21 cellular contexts compared by ENCODE assay signal in the genomic region with DNA sequence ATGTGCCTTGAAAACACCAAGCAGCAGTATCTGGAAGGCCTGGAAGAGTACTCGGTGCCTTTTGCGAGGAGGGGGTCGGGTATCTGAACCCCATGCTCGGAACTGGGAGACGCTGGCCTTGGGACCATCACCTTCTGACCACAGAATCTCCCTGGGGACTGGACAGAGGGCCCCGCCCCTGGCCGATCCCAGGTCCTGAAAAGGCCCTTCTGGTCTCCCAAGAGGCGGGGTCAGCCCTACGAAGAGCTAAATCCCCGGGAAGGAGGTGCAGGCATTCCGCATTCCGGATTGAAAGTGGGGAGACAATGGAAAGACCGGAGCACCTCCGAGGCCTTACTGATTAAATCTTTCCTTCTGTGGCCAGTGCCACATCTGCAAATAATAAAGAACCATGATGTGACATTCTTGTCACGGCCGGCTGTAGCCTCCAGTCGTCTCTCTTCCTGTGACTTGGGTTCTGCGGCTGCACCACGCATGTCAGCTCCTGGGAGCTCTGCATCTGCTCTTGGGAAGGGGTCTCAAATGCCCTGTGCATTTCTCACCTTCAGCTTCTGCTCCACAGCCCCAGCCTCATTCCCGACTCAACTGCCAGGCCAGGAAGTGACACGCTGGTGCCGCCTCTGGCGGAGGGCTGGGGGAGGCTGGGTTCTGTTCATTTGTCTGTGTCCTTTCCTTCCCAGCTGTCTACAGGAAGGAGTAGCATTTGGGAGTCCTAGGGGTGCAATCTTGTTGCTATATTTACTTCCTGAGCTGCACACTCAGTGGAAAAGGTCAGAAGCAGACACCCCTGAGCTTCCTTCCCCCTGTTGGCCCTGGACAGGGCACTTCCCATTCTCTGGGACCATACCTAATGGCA.
DNase-seq lines count a peak whose midpoint lies in the region; ATAC-seq, FAIRE-seq and TF ChIP-seq lines count a peak whose summit lies in the region.
"Had no signal": no experiment of that assay in that cellular context is flagged by ENCODE, and none has a peak within 500 bp of the region (broad histone marks: within the 10 kb centered on the region; RNA-seq: fewer than 3 reads in every experiment).

No MANE protein-coding gene starts in this region.

- no peak overlapping the region for H3K4me3 Mint-ChIP-seq in astrocyte (ENCODE audit: unreplicated experiment)
- H3K4me3 Mint-ChIP-seq: activated CD4-positive, alpha-beta T cell treated with anti-CD3 and anti-CD28 coated beads for 36 hours; B cell had no signal

- H3K27me3 Mint-ChIP-seq in astrocyte (ENCODE audit: low read depth, unreplicated experiment): peaks cover 3% of the 10 kb centered on the region
- H3K27me3 Mint-ChIP-seq: activated CD4-positive, alpha-beta T cell treated with anti-CD3 and anti-CD28 coated beads for 36 hours; B cell had no signal

- no peaks in the 10 kb centered on the region for H4K20me1 ChIP-seq in astrocyte (ENCODE audit: insufficient read depth, low read length)

- in situ Hi-C loops in KBM-7 (cut with MboI; ENCODE audit: low pct_unique_long_range_greater_than_20kb, low sequenced_read_pairs): no loop called here

- FAIRE-seq in astrocyte (lab: Jason Lieb, UNC) (no peak), kidney (lab: Jason Lieb, UNC) (no peak)
- FAIRE-seq: endothelial cell of umbilical vein, GM12878 had no signal

- no peak for ATAC-seq in GM21447 (IDR thresholded peaks at IDR 0.05; ENCODE audit: unreplicated experiment)
- ATAC-seq: activated CD4-positive, alpha-beta T cell treated with anti-CD3 and anti-CD28 coated beads for 36 hours; GM12878 had no signal

- H3K4me1 ChIP-seq in astrocyte (ENCODE audit: insufficient read depth, low read length) (no peaks in the 10 kb centered on the region), kidney (ENCODE audit: control insufficient read depth in 1 of 2, insufficient read depth in 1 of 2, low read depth in 1 of 2, low read length in 2 of 2) (no peaks in the 10 kb centered on the region), skeletal muscle tissue (ENCODE audit: control insufficient read depth in 3 of 3, insufficient read depth in 3 of 3, low read length in 3 of 3) (peaks cover 0 to 2% (median 0%) of the 10 kb centered on the region in 3 donors)
- H3K4me1 ChIP-seq: SJCRH30 had no signal

- peak overlapping the region; percentile 9 for H2AFZ ChIP-seq in astrocyte (ENCODE audit: low read depth, low read length)

- peak; percentile 12 for DNase-seq in KBM-7
- DNase-seq in astrocyte (ENCODE audit: low read depth): no peak
- peak; percentile 66 for DNase-seq in kidney
- DNase-seq in stimulated activated CD4-positive, alpha-beta T cell treated with anti-CD3 and anti-CD28 coated beads, Interleukin-2, amount 100 ng/mL, for 48 hours: no peak
- DNase-seq in middle frontal gyrus (ENCODE audit: extremely low spot score, low spot score): no peak
- DNase-seq: activated CD4-positive, alpha-beta T cell treated with anti-CD3 and anti-CD28 coated beads for 36 hours; activated naive CD4-positive, alpha-beta T cell treated with anti-CD3 and anti-CD28 coated beads, Interleukin-2, amount 50 U/mL, for 16 hours; GF-D8; Karpas-422; left cardiac atrium; NCI-H1092 treated with DMSO at 0.1 percent for 48 hours; NCI-H2107; NCI-H524 treated with DMSO at 0.1 percent for 48 hours; SJCRH30; T1000 had no signal

- H3K27ac Mint-ChIP-seq in astrocyte (ENCODE audit: unreplicated experiment): no peak overlapping the region
- H3K27ac Mint-ChIP-seq: activated CD4-positive, alpha-beta T cell treated with anti-CD3 and anti-CD28 coated beads for 36 hours; B cell had no signal

- H3K9me3 ChIP-seq in astrocyte (ENCODE audit: insufficient read depth, low read depth, low read length) (no peaks in the 10 kb centered on the region), kidney (ENCODE audit: control insufficient read depth in 1 of 2, low read length in 2 of 2) (no peaks in the 10 kb centered on the region), skeletal muscle tissue (ENCODE audit: control insufficient read depth in 3 of 3, low read length in 3 of 3) (no peaks in the 10 kb centered on the region)
- H3K9me3 ChIP-seq: SJCRH30, thoracic aorta had no signal

- H3K36me3 ChIP-seq in astrocyte (ENCODE audit: insufficient read depth, low read length) (no peaks in the 10 kb centered on the region), kidney (ENCODE audit: control insufficient read depth in 1 of 2, insufficient read depth in 2 of 2, low read length in 2 of 2) (no peaks in the 10 kb centered on the region), skeletal muscle tissue (ENCODE audit: control insufficient read depth in 3 of 3, insufficient read depth in 3 of 3, low read length in 3 of 3) (no peaks in the 10 kb centered on the region)
- H3K36me3 ChIP-seq: SJCRH30, thoracic aorta had no signal

- TF ChIP-seq CTCF in astrocyte (IDR thresholded peaks at IDR 0.05; ENCODE audit: insufficient read depth, low read depth, low read length): no peak
- TF ChIP-seq CTCF in kidney (IDR thresholded peaks at IDR 0.05; ENCODE audit: borderline replicate concordance, extremely low read depth, insufficient read depth): no peak

- no peak overlapping the region for H3K4me2 ChIP-seq in astrocyte (ENCODE audit: low read length)

- H3K9me3 Mint-ChIP-seq in astrocyte (ENCODE audit: unreplicated experiment): no peaks in the 10 kb centered on the region

- H3K4me1 Mint-ChIP-seq in astrocyte (ENCODE audit: low read depth, unreplicated experiment): peaks cover 3% of the 10 kb centered on the region
- H3K4me1 Mint-ChIP-seq: activated CD4-positive, alpha-beta T cell treated with anti-CD3 and anti-CD28 coated beads for 36 hours; B cell had no signal

- no peaks in the 10 kb centered on the region for H3K79me2 ChIP-seq in astrocyte (ENCODE audit: insufficient read depth, low read length)

- no peak overlapping the region for H3K9ac ChIP-seq in astrocyte (ENCODE audit: low read length)
- H3K9ac ChIP-seq in kidney (ENCODE audit: low read length in 2 of 2): no peak overlapping the region
- no peak overlapping the region for H3K9ac ChIP-seq in skeletal muscle tissue (ENCODE audit: low read depth in 1 of 3, low read length in 3 of 3)

- H3K4me3 ChIP-seq in astrocyte (ENCODE audit: insufficient read depth, low read depth, low read length): no peak overlapping the region
- H3K4me3 ChIP-seq in kidney (ENCODE audit: low read length in 2 of 2): no peak overlapping the region
- H3K4me3 ChIP-seq in skeletal muscle tissue (ENCODE audit: low read length in 3 of 3): no peak overlapping the region
- H3K4me3 ChIP-seq: GM12878, SJCRH30, thoracic aorta had no signal

- intact Hi-C loops in kidney (cut with DNase I): no loop called here

- peaks cover 3% of the 10 kb centered on the region for H3K36me3 Mint-ChIP-seq in astrocyte (ENCODE audit: low read depth, unreplicated experiment)

- H3K27ac ChIP-seq in astrocyte (ENCODE audit: low read depth, low read length): no peak overlapping the region
- H3K27ac ChIP-seq in kidney (ENCODE audit: low read depth in 2 of 2, low read length in 2 of 2): peak overlapping the region in 1 of 2 donors; percentile 67
- peak overlapping the region; percentile 30 for H3K27ac ChIP-seq in skeletal muscle tissue (ENCODE audit: low read depth, low read length)
- H3K27ac ChIP-seq: SJCRH30, thoracic aorta had no signal

- H3K27me3 ChIP-seq in astrocyte (ENCODE audit: insufficient read depth, low read length): peaks cover 2% of the 10 kb centered on the region
- H3K27me3 ChIP-seq in skeletal muscle tissue (ENCODE audit: control insufficient read depth in 3 of 3, insufficient read depth in 3 of 3, low read length in 3 of 3): no peaks in the 10 kb centered on the region
- H3K27me3 ChIP-seq: SJCRH30 had no signal

Comparison
In these comparisons a context has a peak if more than half of its experiments do, and no peak if none do; other contexts are left out.
1. DNase-seq: peak in KBM-7 (single experiment) and kidney (single experiment); none in astrocyte (single experiment), stimulated activated CD4-positive, alpha-beta T cell treated with anti-CD3 and anti-CD28 coated beads, Interleukin-2, amount 100 ng/mL, for 48 hours (0 of 2) and middle frontal gyrus (single experiment).